12 cellular contexts compared by ENCODE assay signal in genomic region chr18:58668897-58669296, GRCh38. TPM values are rescaled to one million over a fixed set of nuclear protein-coding genes. Genes with fewer than 3 reads are reported as not detected.
DNase-seq lines count a peak whose midpoint lies in the region; ATAC-seq, FAIRE-seq and TF ChIP-seq lines count a peak whose summit lies in the region.
"Had no signal": no experiment of that assay in that cellular context is flagged by ENCODE, and none has a peak within 500 bp of the region (broad histone marks: within the 10 kb centered on the region; RNA-seq: fewer than 3 reads in every experiment).

No MANE protein-coding gene starts in this region.

- H3F3A ChIP-seq in SK-N-SH (replicated peaks; ENCODE audit: insufficient read depth), result peaks cover 20% of the 10 kb centered on the region

- POLR2A ChIA-PET in SK-N-SH (lab: Yijun Ruan, JAX), result no interaction called here

- H3K36me3 ChIP-seq in SK-N-SH (replicated peaks in 1 of 2; ENCODE audit: control insufficient read depth in 1 of 2, insufficient read depth in 2 of 2, low read length in 1 of 2) (no peaks in the 10 kb centered on the region), ascending aorta (no peaks in the 10 kb centered on the region)

- H3K4me1 ChIP-seq in SK-N-SH (ENCODE audit: control insufficient read depth in 1 of 2, insufficient read depth in 2 of 2, low read depth in 1 of 2, low read length in 1 of 2) (peaks cover 9 to 23% of the 10 kb centered on the region in 2 experiments; a peak in 3 of 4 replicates), ascending aorta (peaks cover 0 to 7% of the 10 kb centered on the region in 2 donors)

- H3K9me2 ChIP-seq in SK-N-SH, result no peaks in the 10 kb centered on the region

- peaks cover 21% of the 10 kb centered on the region; the same call in 1 of the 2 replicates for H3K79me2 ChIP-seq in SK-N-SH (ENCODE audit: insufficient read depth)

- WGBS in SK-N-SH (ENCODE audit: low lambda C conversion rate), result 33% methylated on average over 3 of the region's 3 CpGs

- peak overlapping the region in 1 of 2 experiments; percentile 42; a peak in 2 of 4 replicates for H3K27ac ChIP-seq in SK-N-SH (ENCODE audit: low read depth in 2 of 2, low read length in 1 of 2)
- no peak overlapping the region for H3K27ac ChIP-seq in ascending aorta

- H3K9ac ChIP-seq in SK-N-SH, result no peak overlapping the region

- TF ChIP-seq EP300 in SK-N-SH (IDR thresholded peaks at IDR 0.05; ENCODE audit: borderline replicate concordance in 1 of 2, low read depth in 1 of 2, low read length in 1 of 2), result peak in 1 of 2 experiments; percentile 82; a peak in 2 of 4 replicates

- TF ChIP-seq CTCF in SK-N-SH (IDR thresholded peaks at IDR 0.05) (no peak), foreskin fibroblast (IDR thresholded peaks at IDR 0.05; ENCODE audit: low read depth, low read length) (no peak), ascending aorta (IDR thresholded peaks at IDR 0.05) (no peak)

- H2AFZ ChIP-seq in SK-N-SH (ENCODE audit: low read depth), result no peak overlapping the region

- DNase-seq in DMS153 treated with DMSO at 0.1 percent for 48 hours (lab: John Stamatoyannopoulos, UW; ENCODE audit: unreplicated experiment), result peak; percentile 22
- DNase-seq in HTR-8/SVneo (ENCODE audit: insufficient read length, low spot score), result peak; percentile 17
- DNase-seq in SK-N-SH, result no peak
- DNase-seq in foreskin fibroblast, result peak; percentile 35 to 59
- DNase-seq in NK-92 treated with Interleukin-12 subunit alpha and Interleukin-12 subunit beta, amount 100 ng/mL, for 24 hours (lab: John Stamatoyannopoulos, UW), result no peak
- DNase-seq in stimulated activated naive CD4-positive, alpha-beta T cell treated with Interleukin-2 at 50 U/mL for 16 hours (lab: John Stamatoyannopoulos, UW), result no peak
- no peak for DNase-seq in ascending aorta (ENCODE audit: low spot score in 2 of 2)
- DNase-seq: activated CD4-positive, alpha-beta T cell treated with anti-CD3 and anti-CD28 coated beads for 1 hour; cortex of kidney; NCI-H524; stimulated activated CD4-positive, alpha-beta T cell treated with anti-CD3 and anti-CD28 coated beads, Interleukin-4, amount 100 ng/mL, for 24 hours had no signal

- FAIRE-seq in HTR-8/SVneo (lab: Jason Lieb, UNC), result no peak

- intact Hi-C loops in ascending aorta (cut with DNase I), result no loop called here

- H3K27me3 ChIP-seq in SK-N-SH (ENCODE audit: insufficient read depth) (no peaks in the 10 kb centered on the region), ascending aorta (no peaks in the 10 kb centered on the region)

- CTCF ChIA-PET in SK-N-SH (lab: Yijun Ruan, JAX), result interaction anchor here (0.7 kb wide), 1 partner anchor 100 kb away, joined by 3 read pairs; no protein-coding TSS in a partner anchor

- no peak for TF ChIP-seq RAD21 in SK-N-SH (IDR thresholded peaks at IDR 0.05; ENCODE audit: low read length)

- H3K4me3 ChIP-seq in SK-N-SH (ENCODE audit: low read depth in 2 of 2, low read length in 1 of 2), result no peak overlapping the region
- no peak overlapping the region for H3K4me3 ChIP-seq in foreskin fibroblast (ENCODE audit: low read depth in 1 of 2, low read length in 2 of 2)
- no peak overlapping the region for H3K4me3 ChIP-seq in ascending aorta

- no peak for ATAC-seq in HG03565 (IDR thresholded peaks at IDR 0.05; ENCODE audit: unreplicated experiment)

- H3K9me3 ChIP-seq in SK-N-SH (no peaks in the 10 kb centered on the region), ascending aorta (no peaks in the 10 kb centered on the region)

- H3K4me2 ChIP-seq in SK-N-SH, result peak overlapping the region; percentile 90; the same call in 1 of the 2 replicates

- no peaks in the 10 kb centered on the region for H4K20me1 ChIP-seq in SK-N-SH (ENCODE audit: insufficient read depth)

TF ChIP-seq in SK-N-SH, 30 proteins besides CTCF, POLR2A, EP300 and RAD21 (continues in another document):
- TF ChIP-seq TEAD4 (IDR thresholded peaks at IDR 0.05; ENCODE audit: borderline replicate concordance, insufficient read depth) (peak; percentile 73), FOSL2 (IDR thresholded peaks at IDR 0.05; ENCODE audit: borderline replicate concordance, low read depth) (peak; percentile 68; the same call in 1 of the 2 replicates), NFIC (IDR thresholded peaks at IDR 0.05; ENCODE audit: borderline replicate concordance) (peak; percentile 73), POLR2AphosphoS5 (IDR thresholded peaks at IDR 0.05; ENCODE audit: low read depth, low read length) (no peak), MEF2A (IDR thresholded peaks at IDR 0.05; ENCODE audit: borderline replicate concordance, low read depth) (peak; percentile 50; the same call in 1 of the 2 replicates), SIN3A (IDR thresholded peaks at IDR 0.05; ENCODE audit: borderline replicate concordance, low read depth, low read length) (no peak), FOXJ3 (CRISPR knock-in tag; IDR thresholded peaks at IDR 0.05) (no peak), ZBTB33 (IDR thresholded peaks at IDR 0.05; ENCODE audit: borderline replicate concordance, low read depth) (no peak), JUND (IDR thresholded peaks at IDR 0.05) (peak; percentile 90), REST (IDR thresholded peaks at IDR 0.05; ENCODE audit: low read depth, low read length) (no peak), GATA2 (CRISPR knock-in tag; IDR thresholded peaks at IDR 0.05) (no peak), GABPA (IDR thresholded peaks at IDR 0.05; ENCODE audit: low read depth) (no peak), MXI1 (IDR thresholded peaks at IDR 0.05; ENCODE audit: low read depth, low read length) (no peak), EZH2phosphoT487 (IDR thresholded peaks at IDR 0.05; ENCODE audit: borderline replicate concordance, low read depth) (no peak), TAF1 (IDR thresholded peaks at IDR 0.05; ENCODE audit: borderline replicate concordance, low read depth, low read length) (0 out of 2 replicates have a peak, but pooled peaks have one; percentile 16), PBX3 (IDR thresholded peaks at IDR 0.05) (peak; percentile 74), CHD2 (IDR thresholded peaks at IDR 0.05; ENCODE audit: low read length, partially characterized antibody) (no peak)

RNA-seq across cellular contexts. Expression of gene MALT1, which starts 2.4 kb away (rescaled TPM):
- polyA plus RNA-seq in SK-N-SH (2012; rRNA removed), result 6.6 and 10.0 TPM in 2 replicates
- 9.1 and 10.1 TPM in 2 replicates for polyA plus RNA-seq in SK-N-SH (2012; cell fraction: cytosol; rRNA removed)
- 6.4 and 16.0 TPM in 2 replicates for polyA plus RNA-seq in SK-N-SH (2012; cell fraction: nucleus; rRNA removed)
- 14.5 TPM for total RNA-seq in ascending aorta

RNA-seq across cellular contexts. Expression of gene ALPK2, which starts 40.0 kb away (rescaled TPM):
- polyA plus RNA-seq in SK-N-SH (2012; rRNA removed), result 8.9 and 17.5 TPM in 2 replicates
- 5.1 and 5.2 TPM in 2 replicates for polyA plus RNA-seq in SK-N-SH (2012; cell fraction: cytosol; rRNA removed)
- 34.0 and 60.6 TPM in 2 replicates for polyA plus RNA-seq in SK-N-SH (2012; cell fraction: nucleus; rRNA removed)
- total RNA-seq in ascending aorta, result not detected

Comparison
In these comparisons a context has a peak if more than half of its experiments do, and no peak if none do; other contexts are left out.
1. DNase-seq: peak in DMS153 treated with DMSO at 0.1 percent for 48 hours (single experiment), HTR-8/SVneo (single experiment) and foreskin fibroblast (2 of 2); none in SK-N-SH (single experiment), NK-92 treated with Interleukin-12 subunit alpha and Interleukin-12 subunit beta, amount 100 ng/mL, for 24 hours (single experiment), stimulated activated naive CD4-positive, alpha-beta T cell treated with Interleukin-2 at 50 U/mL for 16 hours (single experiment) and ascending aorta (0 of 2).